25 cellular contexts compared by ENCODE assay signal in the genomic region with DNA sequence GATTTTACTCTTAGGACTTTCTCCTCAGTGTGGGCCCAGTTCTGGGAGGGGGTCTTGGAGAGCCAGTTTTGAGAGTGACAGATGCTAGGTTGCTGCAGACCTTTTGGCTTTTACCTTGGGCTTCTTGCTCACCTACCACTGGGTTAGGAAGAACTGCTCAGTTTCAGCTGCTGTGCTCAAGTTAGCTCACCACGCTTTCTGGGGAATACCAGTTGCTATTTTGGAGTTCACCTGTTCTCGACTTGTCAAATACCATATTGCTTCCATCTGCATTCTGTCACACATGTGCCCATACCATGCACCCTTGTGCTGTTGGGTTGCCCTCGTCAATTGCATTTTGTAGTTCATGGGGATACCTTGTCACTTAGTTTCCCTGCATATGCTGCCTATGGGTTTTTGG. TPM values are rescaled to one million over a fixed set of nuclear protein-coding genes. Genes with fewer than 3 reads are reported as not detected.
"Had no signal": no experiment of that assay in that cellular context is flagged by ENCODE, and none has a peak within 500 bp of the region (broad histone marks: within the 10 kb centered on the region; RNA-seq: fewer than 3 reads in every experiment).

No MANE protein-coding gene starts in this region.

- H3K4me2 ChIP-seq: SK-N-SH had no signal

- DNase-seq: IMR-90, Kasumi-1, KG1, NCI-H1092, NCI-H1105 treated with DMSO at 0.1 percent for 48 hours, NCI-H1417 treated with DMSO at 0.1 percent for 48 hours, NCI-H146, NCI-H1694 treated with DMSO at 0.1 percent for 48 hours, NCI-H1930, NCI-H2081, NCI-H2107, NCI-H2227 treated with DMSO at 0.1 percent for 48 hours, NCI-H524, NCI-H526 treated with DMSO at 0.1 percent for 48 hours, NCI-H748 treated with DMSO at 0.1 percent for 48 hours, SHP77, SK-N-SH, SW 1271 had no signal

- H3K9ac ChIP-seq: SK-N-SH had no signal

- FAIRE-seq: HepG2, RCC 7860 had no signal

- H3K27ac ChIP-seq: RWPE1 had no signal

- ATAC-seq: HepG2 had no signal

- H3K9me3 ChIP-seq: SK-N-SH had no signal

RNA-seq across cellular contexts. Expression of gene BARX2, which starts 23.0 kb away (rescaled TPM):
- total RNA-seq: HepG2, HT1080, IMR-90, MCF 10A, NCI-H460, SK-MEL-5 had no signal
- polyA plus RNA-seq: HepG2, IMR-90, SK-N-SH had no signal
